ENCODE assay signal across 1 cellular context in genomic region chr11:3926458-3927095, GRCh38.
TF ChIP-seq lines count a peak whose summit lies in the region.

No MANE protein-coding gene starts in this region.

TF ChIP-seq in IMR-90, 13 proteins besides CTCF, POLR2A, EP300 and RAD21 (continued from another document):
- TF ChIP-seq MAZ (IDR thresholded peaks at IDR 0.05; ENCODE audit: borderline replicate concordance, low read depth, low read length) = no peak
- TF ChIP-seq MXI1 (IDR thresholded peaks at IDR 0.05; ENCODE audit: borderline replicate concordance, low read depth, low read length) = no peak
- TF ChIP-seq, protein P1, sequence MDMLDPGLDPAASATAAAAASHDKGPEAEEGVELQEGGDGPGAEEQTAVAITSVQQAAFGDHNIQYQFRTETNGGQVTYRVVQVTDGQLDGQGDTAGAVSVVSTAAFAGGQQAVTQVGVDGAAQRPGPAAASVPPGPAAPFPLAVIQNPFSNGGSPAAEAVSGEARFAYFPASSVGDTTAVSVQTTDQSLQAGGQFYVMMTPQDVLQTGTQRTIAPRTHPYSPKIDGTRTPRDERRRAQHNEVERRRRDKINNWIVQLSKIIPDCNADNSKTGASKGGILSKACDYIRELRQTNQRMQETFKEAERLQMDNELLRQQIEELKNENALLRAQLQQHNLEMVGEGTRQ (IDR thresholded peaks at IDR 0.05; ENCODE audit: low read depth, low read length) = no peak
- TF ChIP-seq NFE2L2 (IDR thresholded peaks at IDR 0.05; ENCODE audit: low read depth, low read length) = no peak
